In the genomic region with DNA sequence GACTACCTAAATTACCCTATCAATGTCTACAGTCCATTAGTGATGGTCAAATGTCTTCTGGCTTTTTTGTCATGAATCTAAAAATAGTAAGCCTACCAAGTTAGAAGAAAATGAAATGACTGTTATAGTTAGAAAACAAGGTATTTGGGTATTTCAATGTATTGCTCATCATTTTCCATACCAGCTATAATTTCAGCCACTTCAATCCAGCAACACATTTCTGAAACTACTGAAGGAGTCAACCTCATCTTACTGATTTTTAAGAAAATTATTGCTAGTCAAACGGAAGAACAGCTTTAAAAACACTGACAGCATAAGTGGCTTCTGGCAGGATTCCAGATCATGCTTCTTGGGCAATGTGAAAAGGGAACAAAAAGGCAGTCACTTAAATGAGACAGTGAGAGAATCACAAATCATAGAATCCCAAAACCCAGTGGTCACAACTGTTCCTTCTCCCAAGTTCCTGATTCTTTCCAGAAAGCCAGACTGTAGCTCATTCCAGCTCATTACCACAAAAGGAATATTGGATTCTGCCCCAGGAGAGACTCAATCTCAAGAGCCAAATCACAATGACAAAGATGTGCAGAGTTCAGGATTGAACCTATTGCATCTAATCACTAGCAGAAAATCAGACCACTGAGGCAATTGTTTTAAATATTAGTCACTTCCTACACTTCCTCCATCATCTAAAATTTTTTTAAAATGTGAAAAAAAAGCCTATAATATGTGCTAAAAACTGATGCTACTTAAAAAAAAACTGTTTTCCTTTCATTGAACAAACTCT, we compare ENCODE assay signal across 7 cellular contexts.
DNase-seq lines count a peak whose midpoint lies in the region; ATAC-seq and TF ChIP-seq lines count a peak whose summit lies in the region.

No MANE protein-coding gene starts in this region.

- no peaks in the 10 kb centered on the region for H3K9me3 ChIP-seq in OCI-LY3 (ENCODE audit: insufficient read depth, low read length)

- H3K4me2 ChIP-seq in OCI-LY3 (ENCODE audit: low read length): peak overlapping the region; percentile 36

- DNase-seq in epithelial cell of prostate (ENCODE audit: low read depth, low spot score) (no peak), COLO829 (ENCODE audit: low spot score) (no peak)

- no peaks in the 10 kb centered on the region for H3K27me3 ChIP-seq in OCI-LY3 (ENCODE audit: low read depth, low read length)

- H3K9me3 Mint-ChIP-seq in stimulated activated naive CD8-positive, alpha-beta T cell treated with anti-CD3 and anti-CD28 coated beads, Interleukin-15, Interleukin-2, amounts not matched to agents 100 ng/mL and 50 ng/mL, for 24 hours: no peaks in the 10 kb centered on the region

- no peak for TF ChIP-seq CTCF in OCI-LY3 (IDR thresholded peaks at IDR 0.05; ENCODE audit: low read depth, low read length)

- H3K36me3 Mint-ChIP-seq in stimulated activated naive CD8-positive, alpha-beta T cell treated with anti-CD3 and anti-CD28 coated beads, Interleukin-15, Interleukin-2, amounts not matched to agents 100 ng/mL and 50 ng/mL, for 24 hours (ENCODE audit: low read depth): no peaks in the 10 kb centered on the region

- peaks cover 65% of the 10 kb centered on the region for H3K4me1 Mint-ChIP-seq in stimulated activated naive CD8-positive, alpha-beta T cell treated with anti-CD3 and anti-CD28 coated beads, Interleukin-15, Interleukin-2, amounts not matched to agents 100 ng/mL and 50 ng/mL, for 24 hours (ENCODE audit: low read depth)

- no peak overlapping the region for H3K4me3 ChIP-seq in OCI-LY3 (ENCODE audit: low read length)

- no peaks in the 10 kb centered on the region for H3K79me2 ChIP-seq in OCI-LY3 (ENCODE audit: low read length)

- peak overlapping the region; percentile 73 for H3K4me3 Mint-ChIP-seq in stimulated activated naive CD8-positive, alpha-beta T cell treated with anti-CD3 and anti-CD28 coated beads, Interleukin-15, Interleukin-2, amounts not matched to agents 100 ng/mL and 50 ng/mL, for 24 hours

- no peaks in the 10 kb centered on the region for H3K36me3 ChIP-seq in OCI-LY3 (replicated peaks; ENCODE audit: low read depth, low read length)

- no peaks in the 10 kb centered on the region for H3K27me3 Mint-ChIP-seq in stimulated activated naive CD8-positive, alpha-beta T cell treated with anti-CD3 and anti-CD28 coated beads, Interleukin-15, Interleukin-2, amounts not matched to agents 100 ng/mL and 50 ng/mL, for 24 hours

- H3K27ac ChIP-seq in OCI-LY3 (ENCODE audit: low read length) (no peak overlapping the region), epithelial cell of prostate (peak overlapping the region; percentile 9)

- no peaks in the 10 kb centered on the region for H4K20me1 ChIP-seq in OCI-LY3 (ENCODE audit: insufficient read depth, low read length)

- peaks cover 17% of the 10 kb centered on the region for H3K4me1 ChIP-seq in OCI-LY3 (ENCODE audit: low read length)

- H3K27ac Mint-ChIP-seq in stimulated activated naive CD8-positive, alpha-beta T cell treated with anti-CD3 and anti-CD28 coated beads, Interleukin-15, Interleukin-2, amounts not matched to agents 100 ng/mL and 50 ng/mL, for 24 hours: peak overlapping the region; percentile 98

- ATAC-seq in GM18519 (IDR thresholded peaks at IDR 0.05; ENCODE audit: low FRiP score, unreplicated experiment): peak; percentile 59
- ATAC-seq in HG02642 (IDR thresholded peaks at IDR 0.05; ENCODE audit: poor library complexity, unreplicated experiment): peak; percentile 60
- no peak for ATAC-seq in HG03097 (IDR thresholded peaks at IDR 0.05; ENCODE audit: low FRiP score, unreplicated experiment)

- H3K9ac ChIP-seq in OCI-LY3 (ENCODE audit: low read length): no peak overlapping the region

- H2AFZ ChIP-seq in OCI-LY3 (ENCODE audit: low read depth, low read length): no peak overlapping the region
